ENCODE assay signal across 19 cellular contexts in genomic region chr2:202148515-202149154, GRCh38.
A peak's percentile ranks its signal among the peaks of the same experiment; 100 is the strongest.
DNase-seq lines count a peak whose midpoint lies in the region; ATAC-seq and TF ChIP-seq lines count a peak whose summit lies in the region.
"Had no signal": no experiment of that assay in that cellular context is flagged by ENCODE, and none has a peak within 500 bp of the region (broad histone marks: within the 10 kb centered on the region; RNA-seq: fewer than 3 reads in every experiment).

No MANE protein-coding gene starts in this region.

- H2BK12ac ChIP-seq in mesenchymal stem cell (ENCODE audit: low read length in 2 of 2): peak overlapping the region in 1 of 2 experiments; percentile 65

- H2BK5ac ChIP-seq in mesenchymal stem cell (ENCODE audit: low read depth, low read length, poor library complexity, severe bottlenecking): no peak overlapping the region

- no peaks in the 10 kb centered on the region for H3K27me3 ChIP-seq in A673 (replicated peaks; ENCODE audit: insufficient read depth, low read depth, low read length, poor library complexity)
- peaks cover 0 to 16% of the 10 kb centered on the region in 2 experiments for H3K27me3 ChIP-seq in mesenchymal stem cell (ENCODE audit: control insufficient read depth in 1 of 2, insufficient read depth in 1 of 2, low read length in 2 of 2)
- H3K27me3 ChIP-seq: MG63, spleen, tibial artery had no signal

- H3K36me3 Mint-ChIP-seq in WTC11: no peaks in the 10 kb centered on the region
- H3K36me3 Mint-ChIP-seq: CD4-positive, CD25-positive, alpha-beta regulatory T cell; stimulated activated effector memory CD8-positive, alpha-beta T cell treated with anti-CD3 and anti-CD28 coated beads, Interleukin-12 subunit alpha, Interleukin-12 subunit beta, amount 100 ng/mL, for 72 hours had no signal

- H3K14ac ChIP-seq in mesenchymal stem cell (ENCODE audit: low read length in 2 of 2): peak overlapping the region in 1 of 2 experiments; percentile 57

- H2AK5ac ChIP-seq in mesenchymal stem cell (ENCODE audit: low read length, severe bottlenecking): no peak overlapping the region

- no peak overlapping the region for H3K4me3 Mint-ChIP-seq in WTC11
- H3K4me3 Mint-ChIP-seq: activated CD4-positive, alpha-beta memory T cell treated with anti-CD3 and anti-CD28 coated beads, Interleukin-2, amount 10 ng/mL, durations not matched to agents 7 days and 5 days; activated T-cell treated with anti-CD3 and anti-CD28 coated beads, Interleukin-2, amount 50 U/mL, for 24 hours; CD4-positive, CD25-positive, alpha-beta regulatory T cell; stimulated activated effector memory CD8-positive, alpha-beta T cell treated with anti-CD3 and anti-CD28 coated beads, Interleukin-12 subunit alpha, Interleukin-12 subunit beta, amount 100 ng/mL, for 72 hours had no signal

- H3K4me2 ChIP-seq in mesenchymal stem cell (ENCODE audit: low read length, poor library complexity, severe bottlenecking): no peak overlapping the region

- peak overlapping the region in 1 of 2 experiments; percentile 32 for H3K23ac ChIP-seq in mesenchymal stem cell (ENCODE audit: low read length in 2 of 2)

- H4K91ac ChIP-seq in mesenchymal stem cell (ENCODE audit: low read length): peak overlapping the region; percentile 6

- DNase-seq in A673 (ENCODE audit: low spot score) (no peak), WTC11 (ENCODE audit: low spot score) (no peak), mesenchymal stem cell (no peak), sciatic nerve (ENCODE audit: low spot score) (peak; percentile 62), NCI-H345 treated with DMSO at 0.1 percent for 48 hours (lab: John Stamatoyannopoulos, UW; ENCODE audit: unreplicated experiment) (no peak), NCI-H446 (lab: John Stamatoyannopoulos, UW) (no peak), A172 (ENCODE audit: low spot score) (no peak)
- DNase-seq: activated CD4-positive, alpha-beta memory T cell treated with anti-CD3 and anti-CD28 coated beads, Interleukin-2, amount 10 ng/mL, durations not matched to agents 7 days and 5 days; activated naive CD4-positive, alpha-beta T cell treated with anti-CD3 and anti-CD28 coated beads, Interleukin-2, amount 50 U/mL, for 16 hours; activated T-cell treated with anti-CD3 and anti-CD28 coated beads, Interleukin-2, amount 50 U/mL, for 24 hours; CD4-positive, CD25-positive, alpha-beta regulatory T cell; dermis blood vessel endothelial cell; midbrain; NK-92 treated with Interleukin-12 subunit alpha and Interleukin-12 subunit beta, amount 100 ng/mL, for 24 hours; spleen had no signal

- H3K9me3 ChIP-seq in A673 (ENCODE audit: low read depth, low read length, poor library complexity, severe bottlenecking): no peaks in the 10 kb centered on the region
- H3K9me3 ChIP-seq in mesenchymal stem cell (ENCODE audit: control insufficient read depth, low read length): no peaks in the 10 kb centered on the region
- H3K9me3 ChIP-seq: MG63, spleen, tibial artery had no signal

- peaks cover 4% of the 10 kb centered on the region; the same call in 1 of the 2 replicates for H3K9me3 Mint-ChIP-seq in WTC11
- H3K9me3 Mint-ChIP-seq: activated CD4-positive, alpha-beta memory T cell treated with anti-CD3 and anti-CD28 coated beads, Interleukin-2, amount 10 ng/mL, durations not matched to agents 7 days and 5 days; activated T-cell treated with anti-CD3 and anti-CD28 coated beads, Interleukin-2, amount 50 U/mL, for 24 hours; stimulated activated effector memory CD8-positive, alpha-beta T cell treated with anti-CD3 and anti-CD28 coated beads, Interleukin-12 subunit alpha, Interleukin-12 subunit beta, amount 100 ng/mL, for 72 hours had no signal

- CTCF ChIA-PET in A673 (lab: Charles Lee) (interaction anchor here (0.6 kb wide), 1 partner anchor 254 kb away, joined by 4 read pairs; no protein-coding TSS in a partner anchor), WTC11 (lab: Charles Lee) (interaction anchor here (0.6 to 2.9 kb wide), 12 partner anchors 7 to 294 kb away, joined by 3 to 9 read pairs (median 4); partner anchors contain the start of gene KIAA2012)

- H2AFZ ChIP-seq in mesenchymal stem cell (ENCODE audit: low read depth, low read length): no peak overlapping the region

- H3K27ac Mint-ChIP-seq in WTC11: no peak overlapping the region
- H3K27ac Mint-ChIP-seq: activated CD4-positive, alpha-beta memory T cell treated with anti-CD3 and anti-CD28 coated beads, Interleukin-2, amount 10 ng/mL, durations not matched to agents 7 days and 5 days; activated T-cell treated with anti-CD3 and anti-CD28 coated beads, Interleukin-2, amount 50 U/mL, for 24 hours; CD4-positive, CD25-positive, alpha-beta regulatory T cell; stimulated activated effector memory CD8-positive, alpha-beta T cell treated with anti-CD3 and anti-CD28 coated beads, Interleukin-12 subunit alpha, Interleukin-12 subunit beta, amount 100 ng/mL, for 72 hours had no signal

- intact Hi-C loops in A673 (cut with micrococcal nuclease; ENCODE audit: unreplicated experiment): no loop called here
- intact Hi-C loops in sciatic nerve (cut with DNase I): no loop called here

- BruUV-seq in A673 (replicated peaks; lab: Mats Ljungman, UMichigan): no TSS peak

- peak overlapping the region; percentile 85 for H4K8ac ChIP-seq in mesenchymal stem cell (ENCODE audit: low read length)

- no peaks in the 10 kb centered on the region for H3K36me3 ChIP-seq in A673 (ENCODE audit: insufficient read depth, low read length, poor library complexity, severe bottlenecking)
- no peaks in the 10 kb centered on the region for H3K36me3 ChIP-seq in mesenchymal stem cell (ENCODE audit: control insufficient read depth in 1 of 2, insufficient read depth in 2 of 2, low read depth in 1 of 2, low read length in 2 of 2)
- H3K36me3 ChIP-seq: MG63, spleen, tibial artery had no signal

- TF ChIP-seq CTCF in A673 (conservative IDR thresholded peaks at IDR 0.05; ENCODE audit: low read depth, low read length) (no peak), WTC11 (IDR thresholded peaks at IDR 0.05) (no peak)

- peak overlapping the region; percentile 40 to 70 for H3K4ac ChIP-seq in mesenchymal stem cell (ENCODE audit: low read depth in 1 of 2, low read length in 2 of 2)

- H3K9ac ChIP-seq in mesenchymal stem cell (ENCODE audit: low read length): peak overlapping the region; percentile 65

- no peaks in the 10 kb centered on the region for H3K79me1 ChIP-seq in mesenchymal stem cell (replicated peaks; ENCODE audit: low read length, poor library complexity, severe bottlenecking)

- H3K4me3 ChIP-seq in A673 (ENCODE audit: low read depth, low read length, poor library complexity, severe bottlenecking) (no peak overlapping the region), mesenchymal stem cell (ENCODE audit: insufficient read depth in 1 of 2, low read depth in 1 of 2, low read length in 2 of 2) (peak overlapping the region in 1 of 2 experiments; percentile 42)
- H3K4me3 ChIP-seq: MG63, spleen, tibial artery had no signal

- POLR2A ChIA-PET in A673 (lab: Charles Lee; ENCODE audit: low non-redundant PET): interaction anchor here (0.5 kb wide), 1 partner anchor 64 kb away, joined by 8 read pairs; no protein-coding TSS in a partner anchor
- POLR2A ChIA-PET in WTC11 (lab: Charles Lee): interaction anchor here (0.6 kb wide), 1 partner anchor 13 kb away, joined by 3 read pairs; no protein-coding TSS in a partner anchor

- H3K4me1 Mint-ChIP-seq in WTC11: peaks cover 43% of the 10 kb centered on the region

- peak overlapping the region; percentile 49 for H3K27ac ChIP-seq in A673 (ENCODE audit: low read depth, low read length, poor library complexity, severe bottlenecking)
- no peak overlapping the region for H3K27ac ChIP-seq in mesenchymal stem cell (ENCODE audit: low read length, poor library complexity, severe bottlenecking)
- H3K27ac ChIP-seq: spleen had no signal

- ATAC-seq in WTC11: peak; percentile 43
- ATAC-seq in sciatic nerve: peak; percentile 21
- no peak for ATAC-seq in GM21737 (IDR thresholded peaks at IDR 0.05; ENCODE audit: unreplicated experiment)
- ATAC-seq: stimulated activated effector memory CD8-positive, alpha-beta T cell treated with anti-CD3 and anti-CD28 coated beads, Interleukin-12 subunit alpha, Interleukin-12 subunit beta, amount 100 ng/mL, for 72 hours had no signal

- H2BK120ac ChIP-seq in mesenchymal stem cell (ENCODE audit: low read depth, low read length): no peak overlapping the region

- H3K4me1 ChIP-seq in A673 (ENCODE audit: insufficient read depth, low read length, poor library complexity, severe bottlenecking): peaks cover 22% of the 10 kb centered on the region
- peaks cover 11% of the 10 kb centered on the region for H3K4me1 ChIP-seq in mesenchymal stem cell (ENCODE audit: control insufficient read depth, insufficient read depth, low read depth, low read length)

- peaks cover 4% of the 10 kb centered on the region; the same call in 1 of the 2 replicates for H3K27me3 Mint-ChIP-seq in WTC11 (ENCODE audit: low read depth)

- 82% methylated on average over 17 of the region's 17 CpGs for WGBS in mesenchymal stem cell

- H2BK15ac ChIP-seq in mesenchymal stem cell (ENCODE audit: low read depth, poor library complexity, severe bottlenecking): peak overlapping the region; percentile 65

- H3K18ac ChIP-seq in mesenchymal stem cell (ENCODE audit: low read depth in 1 of 2, low read length in 2 of 2): peak overlapping the region in 1 of 2 experiments; percentile 80

TF ChIP-seq in WTC11, 78 proteins besides CTCF, POLR2A, EP300 and RAD21 (continues in another document):
- TF ChIP-seq E2F5 (CRISPR knock-in tag; IDR thresholded peaks at IDR 0.05) (no peak), CREB1 (CRISPR knock-in tag; IDR thresholded peaks at IDR 0.05) (no peak), PREB (CRISPR knock-in tag; IDR thresholded peaks at IDR 0.05; ENCODE audit: borderline replicate concordance) (no peak), ZNF121 (CRISPR knock-in tag; IDR thresholded peaks at IDR 0.05) (no peak), ESRRA (CRISPR knock-in tag; IDR thresholded peaks at IDR 0.05; ENCODE audit: borderline replicate concordance) (no peak)
